ENCODE assay signal across 1 cellular context in genomic region chr2:3423492-3424170, GRCh38.
A peak's percentile ranks its signal among the peaks of the same experiment; 100 is the strongest.
TF ChIP-seq lines count a peak whose summit lies in the region.

No MANE protein-coding gene starts in this region.

TF ChIP-seq in HepG2, 621 proteins besides CTCF, POLR2A, EP300 and RAD21 (continued from another document and continues in another):
- TF ChIP-seq, protein P1, sequence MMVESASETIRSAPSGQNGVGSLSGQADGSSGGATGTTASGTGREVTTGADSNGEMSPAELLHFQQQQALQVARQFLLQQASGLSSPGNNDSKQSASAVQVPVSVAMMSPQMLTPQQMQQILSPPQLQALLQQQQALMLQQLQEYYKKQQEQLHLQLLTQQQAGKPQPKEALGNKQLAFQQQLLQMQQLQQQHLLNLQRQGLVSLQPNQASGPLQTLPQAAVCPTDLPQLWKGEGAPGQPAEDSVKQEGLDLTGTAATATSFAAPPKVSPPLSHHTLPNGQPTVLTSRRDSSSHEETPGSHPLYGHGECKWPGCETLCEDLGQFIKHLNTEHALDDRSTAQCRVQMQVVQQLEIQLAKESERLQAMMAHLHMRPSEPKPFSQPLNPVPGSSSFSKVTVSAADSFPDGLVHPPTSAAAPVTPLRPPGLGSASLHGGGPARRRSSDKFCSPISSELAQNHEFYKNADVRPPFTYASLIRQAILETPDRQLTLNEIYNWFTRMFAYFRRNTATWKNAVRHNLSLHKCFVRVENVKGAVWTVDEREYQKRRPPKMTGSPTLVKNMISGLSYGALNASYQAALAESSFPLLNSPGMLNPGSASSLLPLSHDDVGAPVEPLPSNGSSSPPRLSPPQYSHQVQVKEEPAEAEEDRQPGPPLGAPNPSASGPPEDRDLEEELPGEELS (CRISPR knock-in tag; IDR thresholded peaks at IDR 0.05) = peak; percentile 49
- TF ChIP-seq THAP8 (CRISPR knock-in tag; IDR thresholded peaks at IDR 0.05; ENCODE audit: borderline replicate concordance) (no peak), NFE2 (CRISPR knock-in tag; IDR thresholded peaks at IDR 0.05) (no peak), ZFY (CRISPR knock-in tag; IDR thresholded peaks at IDR 0.05) (no peak), NFIB (CRISPR knock-in tag; IDR thresholded peaks at IDR 0.05; ENCODE audit: borderline replicate concordance) (no peak), ZNF724P (CRISPR knock-in tag; IDR thresholded peaks at IDR 0.05; ENCODE audit: borderline replicate concordance) (no peak), SOX5 (CRISPR knock-in tag; IDR thresholded peaks at IDR 0.05; ENCODE audit: borderline replicate concordance) (peak; percentile 14; the same call in 1 of the 2 replicates), AGO2 (optimal IDR thresholded peaks at IDR 0.05; ENCODE audit: low read depth, low read length) (no peak), ZNF563 (CRISPR knock-in tag; IDR thresholded peaks at IDR 0.05) (no peak), ZNF646 (CRISPR knock-in tag; IDR thresholded peaks at IDR 0.05) (no peak), RXRB (CRISPR knock-in tag; IDR thresholded peaks at IDR 0.05; ENCODE audit: borderline replicate concordance) (peak; percentile 55; the same call in 1 of the 2 replicates), NONO (IDR thresholded peaks at IDR 0.05) (no peak), NONO (CRISPR knock-in tag; conservative IDR thresholded peaks at IDR 0.05) (no peak), KAT7 (CRISPR knock-in tag; IDR thresholded peaks at IDR 0.05; ENCODE audit: borderline replicate concordance) (no peak), SRSF1 (optimal IDR thresholded peaks at IDR 0.05; ENCODE audit: low read depth, low read length) (no peak), KLF16 (CRISPR knock-in tag; IDR thresholded peaks at IDR 0.05) (peak in 1 of 2 experiments; percentile 78; a peak in 2 of 4 replicates), MXI1 (IDR thresholded peaks at IDR 0.05; ENCODE audit: borderline replicate concordance, low read depth, low read length) (peak; percentile 12; the same call in 1 of the 3 replicates), ATF7 (IDR thresholded peaks at IDR 0.05) (no peak), ATF7 (CRISPR knock-in tag; IDR thresholded peaks at IDR 0.05) (no peak), ZNF225 (CRISPR knock-in tag; IDR thresholded peaks at IDR 0.05) (no peak), SRY (CRISPR knock-in tag; IDR thresholded peaks at IDR 0.05) (no peak), SKI (IDR thresholded peaks at IDR 0.05; ENCODE audit: partially characterized antibody) (no peak), HNRNPL (IDR thresholded peaks at IDR 0.05; ENCODE audit: low read depth, low read length) (no peak), ZNF326 (CRISPR knock-in tag; IDR thresholded peaks at IDR 0.05; ENCODE audit: borderline replicate concordance) (no peak), HBP1 (CRISPR knock-in tag; IDR thresholded peaks at IDR 0.05; ENCODE audit: low read depth) (no peak), MBD4 (IDR thresholded peaks at IDR 0.05; ENCODE audit: borderline replicate concordance, low read length) (no peak), ZNF766 (CRISPR knock-in tag; IDR thresholded peaks at IDR 0.05; ENCODE audit: borderline replicate concordance) (no peak), HOXA3 (CRISPR knock-in tag; IDR thresholded peaks at IDR 0.05) (peak; percentile 71; the same call in 1 of the 2 replicates)
- TF ChIP-seq, protein P2, sequence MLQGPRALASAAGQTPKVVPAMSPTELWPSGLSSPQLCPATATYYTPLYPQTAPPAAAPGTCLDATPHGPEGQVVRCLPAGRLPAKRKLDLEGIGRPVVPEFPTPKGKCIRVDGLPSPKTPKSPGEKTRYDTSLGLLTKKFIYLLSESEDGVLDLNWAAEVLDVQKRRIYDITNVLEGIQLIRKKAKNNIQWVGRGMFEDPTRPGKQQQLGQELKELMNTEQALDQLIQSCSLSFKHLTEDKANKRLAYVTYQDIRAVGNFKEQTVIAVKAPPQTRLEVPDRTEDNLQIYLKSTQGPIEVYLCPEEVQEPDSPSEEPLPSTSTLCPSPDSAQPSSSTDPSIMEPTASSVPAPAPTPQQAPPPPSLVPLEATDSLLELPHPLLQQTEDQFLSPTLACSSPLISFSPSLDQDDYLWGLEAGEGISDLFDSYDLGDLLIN (CRISPR knock-in tag; IDR thresholded peaks at IDR 0.05; ENCODE audit: borderline replicate concordance) = no peak
- TF ChIP-seq, protein P3, sequence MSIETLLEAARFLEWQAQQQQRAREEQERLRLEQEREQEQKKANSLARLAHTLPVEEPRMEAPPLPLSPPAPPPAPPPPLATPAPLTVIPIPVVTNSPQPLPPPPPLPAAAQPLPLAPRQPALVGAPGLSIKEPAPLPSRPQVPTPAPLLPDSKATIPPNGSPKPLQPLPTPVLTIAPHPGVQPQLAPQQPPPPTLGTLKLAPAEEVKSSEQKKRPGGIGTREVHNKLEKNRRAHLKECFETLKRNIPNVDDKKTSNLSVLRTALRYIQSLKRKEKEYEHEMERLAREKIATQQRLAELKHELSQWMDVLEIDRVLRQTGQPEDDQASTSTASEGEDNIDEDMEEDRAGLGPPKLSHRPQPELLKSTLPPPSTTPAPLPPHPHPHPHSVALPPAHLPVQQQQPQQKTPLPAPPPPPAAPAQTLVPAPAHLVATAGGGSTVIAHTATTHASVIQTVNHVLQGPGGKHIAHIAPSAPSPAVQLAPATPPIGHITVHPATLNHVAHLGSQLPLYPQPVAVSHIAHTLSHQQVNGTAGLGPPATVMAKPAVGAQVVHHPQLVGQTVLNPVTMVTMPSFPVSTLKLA (IDR thresholded peaks at IDR 0.05) = no peak
- TF ChIP-seq, protein P4, sequence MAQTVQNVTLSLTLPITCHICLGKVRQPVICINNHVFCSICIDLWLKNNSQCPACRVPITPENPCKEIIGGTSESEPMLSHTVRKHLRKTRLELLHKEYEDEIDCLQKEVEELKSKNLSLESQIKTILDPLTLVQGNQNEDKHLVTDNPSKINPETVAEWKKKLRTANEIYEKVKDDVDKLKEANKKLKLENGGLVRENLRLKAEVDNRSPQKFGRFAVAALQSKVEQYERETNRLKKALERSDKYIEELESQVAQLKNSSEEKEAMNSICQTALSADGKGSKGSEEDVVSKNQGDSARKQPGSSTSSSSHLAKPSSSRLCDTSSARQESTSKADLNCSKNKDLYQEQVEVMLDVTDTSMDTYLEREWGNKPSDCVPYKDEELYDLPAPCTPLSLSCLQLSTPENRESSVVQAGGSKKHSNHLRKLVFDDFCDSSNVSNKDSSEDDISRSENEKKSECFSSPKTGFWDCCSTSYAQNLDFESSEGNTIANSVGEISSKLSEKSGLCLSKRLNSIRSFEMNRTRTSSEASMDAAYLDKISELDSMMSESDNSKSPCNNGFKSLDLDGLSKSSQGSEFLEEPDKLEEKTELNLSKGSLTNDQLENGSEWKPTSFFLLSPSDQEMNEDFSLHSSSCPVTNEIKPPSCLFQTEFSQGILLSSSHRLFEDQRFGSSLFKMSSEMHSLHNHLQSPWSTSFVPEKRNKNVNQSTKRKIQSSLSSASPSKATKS (CRISPR knock-in tag; IDR thresholded peaks at IDR 0.05) = no peak
- TF ChIP-seq, protein P5, sequence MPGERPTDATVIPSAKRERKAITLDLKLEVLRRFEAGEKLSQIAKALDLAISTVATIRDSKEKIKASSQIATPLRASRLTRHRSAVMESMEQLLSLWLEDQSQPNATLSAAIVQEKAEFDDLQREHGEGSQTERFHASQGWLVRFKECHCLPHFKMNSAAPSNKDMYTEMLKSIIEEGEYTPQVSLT (CRISPR knock-in tag; IDR thresholded peaks at IDR 0.05; ENCODE audit: borderline replicate concordance, low read depth) = no peak
- TF ChIP-seq, protein P6, sequence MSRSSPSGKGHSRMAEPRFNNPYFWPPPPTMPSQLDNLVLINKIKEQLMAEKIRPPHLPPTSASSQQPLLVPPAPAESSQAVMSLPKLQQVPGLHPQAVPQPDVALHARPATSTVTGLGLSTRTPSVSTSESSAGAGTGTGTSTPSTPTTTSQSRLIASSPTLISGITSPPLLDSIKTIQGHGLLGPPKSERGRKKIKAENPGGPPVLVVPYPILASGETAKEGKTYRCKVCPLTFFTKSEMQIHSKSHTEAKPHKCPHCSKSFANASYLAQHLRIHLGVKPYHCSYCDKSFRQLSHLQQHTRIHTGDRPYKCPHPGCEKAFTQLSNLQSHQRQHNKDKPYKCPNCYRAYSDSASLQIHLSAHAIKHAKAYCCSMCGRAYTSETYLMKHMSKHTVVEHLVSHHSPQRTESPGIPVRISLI (CRISPR knock-in tag; IDR thresholded peaks at IDR 0.05; ENCODE audit: borderline replicate concordance) = no peak
- TF ChIP-seq, protein P7, sequence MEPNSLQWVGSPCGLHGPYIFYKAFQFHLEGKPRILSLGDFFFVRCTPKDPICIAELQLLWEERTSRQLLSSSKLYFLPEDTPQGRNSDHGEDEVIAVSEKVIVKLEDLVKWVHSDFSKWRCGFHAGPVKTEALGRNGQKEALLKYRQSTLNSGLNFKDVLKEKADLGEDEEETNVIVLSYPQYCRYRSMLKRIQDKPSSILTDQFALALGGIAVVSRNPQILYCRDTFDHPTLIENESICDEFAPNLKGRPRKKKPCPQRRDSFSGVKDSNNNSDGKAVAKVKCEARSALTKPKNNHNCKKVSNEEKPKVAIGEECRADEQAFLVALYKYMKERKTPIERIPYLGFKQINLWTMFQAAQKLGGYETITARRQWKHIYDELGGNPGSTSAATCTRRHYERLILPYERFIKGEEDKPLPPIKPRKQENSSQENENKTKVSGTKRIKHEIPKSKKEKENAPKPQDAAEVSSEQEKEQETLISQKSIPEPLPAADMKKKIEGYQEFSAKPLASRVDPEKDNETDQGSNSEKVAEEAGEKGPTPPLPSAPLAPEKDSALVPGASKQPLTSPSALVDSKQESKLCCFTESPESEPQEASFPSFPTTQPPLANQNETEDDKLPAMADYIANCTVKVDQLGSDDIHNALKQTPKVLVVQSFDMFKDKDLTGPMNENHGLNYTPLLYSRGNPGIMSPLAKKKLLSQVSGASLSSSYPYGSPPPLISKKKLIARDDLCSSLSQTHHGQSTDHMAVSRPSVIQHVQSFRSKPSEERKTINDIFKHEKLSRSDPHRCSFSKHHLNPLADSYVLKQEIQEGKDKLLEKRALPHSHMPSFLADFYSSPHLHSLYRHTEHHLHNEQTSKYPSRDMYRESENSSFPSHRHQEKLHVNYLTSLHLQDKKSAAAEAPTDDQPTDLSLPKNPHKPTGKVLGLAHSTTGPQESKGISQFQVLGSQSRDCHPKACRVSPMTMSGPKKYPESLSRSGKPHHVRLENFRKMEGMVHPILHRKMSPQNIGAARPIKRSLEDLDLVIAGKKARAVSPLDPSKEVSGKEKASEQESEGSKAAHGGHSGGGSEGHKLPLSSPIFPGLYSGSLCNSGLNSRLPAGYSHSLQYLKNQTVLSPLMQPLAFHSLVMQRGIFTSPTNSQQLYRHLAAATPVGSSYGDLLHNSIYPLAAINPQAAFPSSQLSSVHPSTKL (CRISPR knock-in tag; IDR thresholded peaks at IDR 0.05) = peak; percentile 10; the same call in 1 of the 2 replicates
- TF ChIP-seq, protein P8, sequence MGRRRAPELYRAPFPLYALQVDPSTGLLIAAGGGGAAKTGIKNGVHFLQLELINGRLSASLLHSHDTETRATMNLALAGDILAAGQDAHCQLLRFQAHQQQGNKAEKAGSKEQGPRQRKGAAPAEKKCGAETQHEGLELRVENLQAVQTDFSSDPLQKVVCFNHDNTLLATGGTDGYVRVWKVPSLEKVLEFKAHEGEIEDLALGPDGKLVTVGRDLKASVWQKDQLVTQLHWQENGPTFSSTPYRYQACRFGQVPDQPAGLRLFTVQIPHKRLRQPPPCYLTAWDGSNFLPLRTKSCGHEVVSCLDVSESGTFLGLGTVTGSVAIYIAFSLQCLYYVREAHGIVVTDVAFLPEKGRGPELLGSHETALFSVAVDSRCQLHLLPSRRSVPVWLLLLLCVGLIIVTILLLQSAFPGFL (CRISPR knock-in tag; IDR thresholded peaks at IDR 0.05) = no peak
